Comparison of ENCODE assay signal across 10 cellular contexts in genomic region chr1:203038217-203038741, GRCh38. TPM values are rescaled to one million over a fixed set of nuclear protein-coding genes. Genes with fewer than 3 reads are reported as not detected.
DNase-seq lines count a peak whose midpoint lies in the region; ATAC-seq lines count a peak whose summit lies in the region.
"Had no signal": no experiment of that assay in that cellular context is flagged by ENCODE, and none has a peak within 500 bp of the region (broad histone marks: within the 10 kb centered on the region; RNA-seq: fewer than 3 reads in every experiment).

No MANE protein-coding gene starts in this region.

- H3K4me1 Mint-ChIP-seq in activated T-cell treated with anti-CD3 and anti-CD28 coated beads, Interleukin-2, amount 50 U/mL, for 72 hours (ENCODE audit: low read depth) = no peaks in the 10 kb centered on the region

- H3K9me3 Mint-ChIP-seq in activated T-cell treated with anti-CD3 and anti-CD28 coated beads, Interleukin-2, amount 50 U/mL, for 72 hours = no peaks in the 10 kb centered on the region

- peak; percentile 78 for ATAC-seq in GM18868 (IDR thresholded peaks at IDR 0.05; ENCODE audit: unreplicated experiment)
- no peak for ATAC-seq in activated T-cell treated with anti-CD3 and anti-CD28 coated beads, Interleukin-2, amount 50 U/mL, for 72 hours (replicated peaks in 1 of 2)
- no peak for ATAC-seq in GM21423 (IDR thresholded peaks at IDR 0.05; ENCODE audit: unreplicated experiment)

- H3K36me3 Mint-ChIP-seq in activated T-cell treated with anti-CD3 and anti-CD28 coated beads, Interleukin-2, amount 50 U/mL, for 72 hours (ENCODE audit: insufficient read depth in 2 of 2) = no peaks in the 10 kb centered on the region

- no peak overlapping the region for H3K4me3 Mint-ChIP-seq in activated T-cell treated with anti-CD3 and anti-CD28 coated beads, Interleukin-2, amount 50 U/mL, for 72 hours

- H3K27ac Mint-ChIP-seq in activated T-cell treated with anti-CD3 and anti-CD28 coated beads, Interleukin-2, amount 50 U/mL, for 72 hours = no peak overlapping the region

- H3K27me3 Mint-ChIP-seq in activated T-cell treated with anti-CD3 and anti-CD28 coated beads, Interleukin-2, amount 50 U/mL, for 72 hours (ENCODE audit: low read depth) = no peaks in the 10 kb centered on the region

- peak; percentile 100 for DNase-seq in LHCN-M2 (ENCODE audit: low read depth)
- peak; percentile 53 for DNase-seq in dedifferentiated amniotic fluid mesenchymal stem cell (ENCODE audit: extremely low spot score)
- DNase-seq in pons (ENCODE audit: low spot score) = peak; percentile 60
- no peak for DNase-seq in activated T-cell treated with anti-CD3 and anti-CD28 coated beads, Interleukin-2, amount 50 U/mL, for 72 hours
- no peak for DNase-seq in activated T-cell treated with anti-CD3 and anti-CD28 coated beads, Interleukin-2, amount 50 U/mL, for 1 hour
- no peak for DNase-seq in foreskin melanocyte

RNA-seq across cellular contexts. Expression of gene PPFIA4, which starts 12.0 kb away (rescaled TPM):
- total RNA-seq in LHCN-M2 (2014; rRNA removed) = 24.1 and 33.2 TPM in 2 replicates
- polyA plus RNA-seq in LHCN-M2 (2012) = 20.1 TPM
- total RNA-seq in activated T-cell treated with anti-CD3 and anti-CD28 coated beads, Interleukin-2, amount 50 U/mL, for 72 hours = 10 to 100 TPM in 1 of 2 donors, 1 to 10 TPM in 1; 5.4 to 18.8 TPM

RNA-seq across cellular contexts. Expression of gene TMEM183A, which starts 31.1 kb away (rescaled TPM):
- total RNA-seq in LHCN-M2 (2014; rRNA removed) = 67.0 and 73.5 TPM in 2 replicates
- 39.7 TPM for polyA plus RNA-seq in LHCN-M2 (2012)
- 10 to 100 TPM; 63.8 to 80.7 TPM for total RNA-seq in activated T-cell treated with anti-CD3 and anti-CD28 coated beads, Interleukin-2, amount 50 U/mL, for 72 hours

RNA-seq across cellular contexts. Expression of gene MYOG, which starts 47.5 kb away (rescaled TPM):
- total RNA-seq in LHCN-M2 (2014; rRNA removed) = 0.13 and 5.7 TPM in 2 replicates
- 1.1 TPM for polyA plus RNA-seq in LHCN-M2 (2012)
- total RNA-seq in activated T-cell treated with anti-CD3 and anti-CD28 coated beads, Interleukin-2, amount 50 U/mL, for 72 hours = not detected
- total RNA-seq: subcutaneous adipose tissue had no signal
- polyA plus RNA-seq: esophagus had no signal

Comparison
In these comparisons a context has a peak if more than half of its experiments do, and no peak if none do; other contexts are left out.
1. DNase-seq: peak in LHCN-M2 (single experiment), dedifferentiated amniotic fluid mesenchymal stem cell (single experiment) and pons (single experiment); none in activated T-cell treated with anti-CD3 and anti-CD28 coated beads, Interleukin-2, amount 50 U/mL, for 72 hours (0 of 2), activated T-cell treated with anti-CD3 and anti-CD28 coated beads, Interleukin-2, amount 50 U/mL, for 1 hour (single experiment) and foreskin melanocyte (single experiment).